8 cellular contexts compared by ENCODE assay signal in genomic region chr5:69189162-69190086, GRCh38. TPM values are rescaled to one million over a fixed set of nuclear protein-coding genes. Genes with fewer than 3 reads are reported as not detected.
DNase-seq lines count a peak whose midpoint lies in the region; ATAC-seq and TF ChIP-seq lines count a peak whose summit lies in the region.

Gene CENPH, plus strand, starts transcription at chr5:69189583. Its CDS starts 52 bp downstream, at chr5:69189635.

- H3K4ac ChIP-seq in H9 (ENCODE audit: low read depth, low read length), result peak within 1 kb of the TSS; percentile 35; the same call in 1 of the 2 replicates

- ATAC-seq in natural killer cell, result peak; percentile 95 to 98 (median 97)

- peak within 1 kb of the TSS; percentile 13 for H3K27ac ChIP-seq in H9 (ENCODE audit: insufficient read length, low read depth, low read length)

- H3K4me2 ChIP-seq in H9 (ENCODE audit: insufficient read depth, insufficient read length, low read length), result peak within 1 kb of the TSS; percentile 76

- H3K4me1 ChIP-seq in ES-I3 (ENCODE audit: insufficient read depth, low read length) (no peaks in the 10 kb centered on the region), H9 (ENCODE audit: insufficient read depth, low read length) (no peaks in the 10 kb centered on the region)

- no peak within 1 kb of the TSS for H4K91ac ChIP-seq in H9 (ENCODE audit: insufficient read length, low read depth, low read length)

- no peak within 1 kb of the TSS for H2BK15ac ChIP-seq in H9 (ENCODE audit: low read depth, low read length)

- peak within 1 kb of the TSS; percentile 92 for H3K14ac ChIP-seq in H9 (ENCODE audit: insufficient read depth, low read length)

- H2BK5ac ChIP-seq in H9 (ENCODE audit: insufficient read length, low read length), result no peak within 1 kb of the TSS

- H3K9me3 ChIP-seq in ES-I3 (ENCODE audit: control insufficient read depth, insufficient read depth, low read length) (no peaks in the 10 kb centered on the region), H9 (ENCODE audit: control insufficient read depth, low read depth, low read length) (no peaks in the 10 kb centered on the region)

- no CpG with 5 or more reads among the region's 55 CpGs for WGBS in H9 (ENCODE audit: extremely low coverage, insufficient read length, low lambda C conversion rate)

- peaks cover 9% of the 10 kb centered on the region; the same call in 1 of the 2 replicates for H3K36me3 ChIP-seq in ES-I3 (ENCODE audit: insufficient read depth, low read length)

- H3K9ac ChIP-seq in ES-I3 (ENCODE audit: low read depth, low read length), result peak within 1 kb of the TSS; percentile 83
- H3K9ac ChIP-seq in H9 (ENCODE audit: extremely low read depth, insufficient read length, low read length), result peak within 1 kb of the TSS; percentile 94

- peaks cover 9% of the 10 kb centered on the region for H3K23me2 ChIP-seq in H9 (ENCODE audit: insufficient read length, low read depth, low read length, poor library complexity, severe bottlenecking)

- H2BK12ac ChIP-seq in H9 (ENCODE audit: insufficient read length, low read depth, low read length), result no peak within 1 kb of the TSS

- H3K79me1 ChIP-seq in H9 (ENCODE audit: insufficient read depth, low read depth, low read length, poor library complexity, severe bottlenecking), result no peaks in the 10 kb centered on the region

- no peaks in the 10 kb centered on the region for H3K27me3 ChIP-seq in H9 (ENCODE audit: insufficient read depth, low read length)

- H2AFZ ChIP-seq in H9 (ENCODE audit: low read length), result peak within 1 kb of the TSS; percentile 98

- no peak within 1 kb of the TSS for H4K5ac ChIP-seq in H9 (ENCODE audit: insufficient read length, low read depth, low read length)

- no peak within 1 kb of the TSS for H2BK20ac ChIP-seq in H9 (ENCODE audit: low read depth, low read length, poor library complexity, severe bottlenecking)

- H3K36me3 Mint-ChIP-seq in H9 (ENCODE audit: insufficient read depth in 1 of 3, low read depth in 3 of 3) (peaks cover 7 to 18% (median 16%) of the 10 kb centered on the region in 3 experiments; a peak in 6 of 7 replicates), natural killer cell (no peaks in the 10 kb centered on the region)
- H3K36me3 Mint-ChIP-seq in activated T-helper 2 cell treated with anti-CD3 and anti-CD28 coated beads, Interferon-gamma antibody, Interleukin-2, Interleukin-4, amounts not matched to agents 10 μg/mL and 5 μg/mL and 100 μg/mL, durations not matched to agents 14 hours and 24 hours and 36 hours (ENCODE audit: low read depth), result peaks cover 10% of the 10 kb centered on the region

- H4K8ac ChIP-seq in H9 (replicated peaks; ENCODE audit: insufficient read length, low read depth, low read length), result no peak within 1 kb of the TSS

- H3K23ac ChIP-seq in H9 (ENCODE audit: insufficient read length, low read depth, low read length), result no peak within 1 kb of the TSS

- no peaks in the 10 kb centered on the region for H3K79me2 ChIP-seq in H9 (ENCODE audit: insufficient read depth, low read length)

- no peaks in the 10 kb centered on the region for H3K9me3 Mint-ChIP-seq in H9
- no peaks in the 10 kb centered on the region for H3K9me3 Mint-ChIP-seq in activated T-helper 2 cell treated with anti-CD3 and anti-CD28 coated beads, Interferon-gamma antibody, Interleukin-2, Interleukin-4, amounts not matched to agents 10 μg/mL and 5 μg/mL and 100 μg/mL, durations not matched to agents 14 hours and 24 hours and 36 hours
- H3K9me3 Mint-ChIP-seq in natural killer cell, result no peaks in the 10 kb centered on the region

- H4K20me1 ChIP-seq in H9 (ENCODE audit: control insufficient read depth, insufficient read depth, insufficient read length), result no peaks in the 10 kb centered on the region

- no peaks in the 10 kb centered on the region for H3K27me3 Mint-ChIP-seq in H9 (ENCODE audit: low read depth)
- no peaks in the 10 kb centered on the region for H3K27me3 Mint-ChIP-seq in activated T-helper 2 cell treated with anti-CD3 and anti-CD28 coated beads, Interferon-gamma antibody, Interleukin-2, Interleukin-4, amounts not matched to agents 10 μg/mL and 5 μg/mL and 100 μg/mL, durations not matched to agents 14 hours and 24 hours and 36 hours (ENCODE audit: low read depth)
- H3K27me3 Mint-ChIP-seq in natural killer cell (ENCODE audit: low read depth in 2 of 2), result no peaks in the 10 kb centered on the region

- no peak within 1 kb of the TSS for H3K56ac ChIP-seq in H9 (ENCODE audit: insufficient read length, low read depth, low read length)

- DNase-seq in H9, result peak; percentile 94
- peak; percentile 94 for DNase-seq in M059J (ENCODE audit: low read depth)
- peak; percentile 93 for DNase-seq in activated T-helper 2 cell treated with anti-CD3 and anti-CD28 coated beads, Interferon-gamma antibody, Interleukin-2, Interleukin-4, amounts not matched to agents 10 μg/mL and 5 μg/mL and 100 μg/mL, durations not matched to agents 14 hours and 24 hours and 36 hours (ENCODE audit: low spot score)
- peak; percentile 92 for DNase-seq in fibroblast of peridontal ligament (ENCODE audit: extremely low read depth)
- DNase-seq in natural killer cell, result peak; percentile 85
- DNase-seq in stimulated activated naive CD4-positive, alpha-beta T cell treated with Interleukin-2 at 50 U/mL for 16 hours (lab: John Stamatoyannopoulos, UW), result peak; percentile 86

- peak; percentile 84 for TF ChIP-seq POLR2A in Raji (IDR thresholded peaks at IDR 0.05; ENCODE audit: insufficient read depth, low read depth, low read length)

- no peak for TF ChIP-seq CTCF in H9 (conservative IDR thresholded peaks at IDR 0.05)
- no peak for TF ChIP-seq CTCF in natural killer cell (IDR thresholded peaks at IDR 0.05)

- intact Hi-C loops in activated T-helper 2 cell treated with anti-CD3 and anti-CD28 coated beads, Interferon-gamma antibody, Interleukin-2, Interleukin-4, amounts not matched to agents 10 μg/mL and 5 μg/mL and 100 μg/mL, durations not matched to agents 14 hours and 24 hours and 36 hours (cut with micrococcal nuclease), result loop anchor here (1.0 to 5.0 kb wide), 6 partner anchors 22 to 972 kb away; partner anchors contain the start of genes CCDC125, CCNB1, CDK7 and PIK3R1
- intact Hi-C loops in natural killer cell (cut with micrococcal nuclease), result loop anchor here (1.0 kb wide), 4 partner anchors 23 to 96 kb away; partner anchors contain the start of gene CDK7

- H3K27ac Mint-ChIP-seq in H9 (peak within 1 kb of the TSS; percentile 98 to 100 (median 98)), natural killer cell (peak within 1 kb of the TSS; percentile 86 to 94)
- H3K27ac Mint-ChIP-seq in activated T-helper 2 cell treated with anti-CD3 and anti-CD28 coated beads, Interferon-gamma antibody, Interleukin-2, Interleukin-4, amounts not matched to agents 10 μg/mL and 5 μg/mL and 100 μg/mL, durations not matched to agents 14 hours and 24 hours and 36 hours, result peak within 1 kb of the TSS; percentile 97

- H2AK5ac ChIP-seq in H9 (ENCODE audit: insufficient read length, low read length), result no peak within 1 kb of the TSS

- H3K4me1 Mint-ChIP-seq in H9, result peaks cover 9 to 12% of the 10 kb centered on the region in 2 experiments
- H3K4me1 Mint-ChIP-seq in activated T-helper 2 cell treated with anti-CD3 and anti-CD28 coated beads, Interferon-gamma antibody, Interleukin-2, Interleukin-4, amounts not matched to agents 10 μg/mL and 5 μg/mL and 100 μg/mL, durations not matched to agents 14 hours and 24 hours and 36 hours (ENCODE audit: low read depth), result peaks cover 13% of the 10 kb centered on the region
- peaks cover 10 to 14% of the 10 kb centered on the region in 2 donors for H3K4me1 Mint-ChIP-seq in natural killer cell

- H3K4me3 Mint-ChIP-seq in H9, result peak within 1 kb of the TSS; percentile 92 to 97
- H3K4me3 Mint-ChIP-seq in activated T-helper 2 cell treated with anti-CD3 and anti-CD28 coated beads, Interferon-gamma antibody, Interleukin-2, Interleukin-4, amounts not matched to agents 10 μg/mL and 5 μg/mL and 100 μg/mL, durations not matched to agents 14 hours and 24 hours and 36 hours (ENCODE audit: low read depth), result peak within 1 kb of the TSS; percentile 92
- H3K4me3 Mint-ChIP-seq in natural killer cell, result peak within 1 kb of the TSS; percentile 89

- H2BK120ac ChIP-seq in H9 (ENCODE audit: low read depth, low read length, poor library complexity, severe bottlenecking), result peak within 1 kb of the TSS; percentile 85

- peak within 1 kb of the TSS; percentile 78 for H3T11ph ChIP-seq in H9 (ENCODE audit: low read length)

- peak within 1 kb of the TSS; percentile 94 for H3K18ac ChIP-seq in H9 (ENCODE audit: insufficient read length, low read depth, low read length)

RNA-seq across cellular contexts. Expression of gene CENPH, which starts in this region (rescaled TPM):
- total RNA-seq in H9 (2021) (79.4 and 82.8 TPM in 2 replicates), natural killer cell (1 to 10 TPM; 5.6 to 6.4 (median 5.6) TPM)
- total RNA-seq in M059J (2014; rRNA removed; shearing (Covaris generic)), result 36.2 and 46.0 TPM in 2 replicates
- total RNA-seq in activated T-helper 2 cell treated with anti-CD3 and anti-CD28 coated beads, Interferon-gamma antibody, Interleukin-2, Interleukin-4, amounts not matched to agents 10 μg/mL and 5 μg/mL and 100 μg/mL, durations not matched to agents 14 hours and 24 hours and 36 hours, result 35.3 and 37.0 TPM in 2 replicates

Comparison
In these comparisons a context has a peak if more than half of its experiments do, and no peak if none do; other contexts are left out.
1. Peak in every context shown above with its lines: DNase-seq, ATAC-seq and H3K27ac ChIP-seq.